In genomic region chr6:118896339-118897136, GRCh38 we compare ENCODE assay signal across 1 cellular context.
TF ChIP-seq lines count a peak whose summit lies in the region.

No MANE protein-coding gene starts in this region.

TF ChIP-seq in K562, 482 proteins besides CTCF, POLR2A, EP300 and RAD21 (continued from another document):
- TF ChIP-seq FOXM1 (IDR thresholded peaks at IDR 0.05; ENCODE audit: low read depth) (peak; percentile 71), FOXM1 (CRISPR knock-in tag; IDR thresholded peaks at IDR 0.05; ENCODE audit: low read depth) (no peak), NONO (IDR thresholded peaks at IDR 0.05; ENCODE audit: low read depth in 2 of 2, low read length in 1 of 2) (no peak), ZNF699 (CRISPR knock-in tag; IDR thresholded peaks at IDR 0.05; ENCODE audit: insufficient replicate concordance) (no peak), ZBED1 (IDR thresholded peaks at IDR 0.05) (no peak), CTBP1 (IDR thresholded peaks at IDR 0.05; ENCODE audit: borderline replicate concordance) (0 out of 2 replicates have a peak, but pooled peaks have one; percentile 11), HNRNPL (IDR thresholded peaks at IDR 0.05; ENCODE audit: low read depth, low read length) (no peak), RBM39 (optimal IDR thresholded peaks at IDR 0.05; ENCODE audit: low read depth, low read length) (no peak), SMARCA5 (IDR thresholded peaks at IDR 0.05) (no peak), SRSF3 (IDR thresholded peaks at IDR 0.05; ENCODE audit: insufficient read depth, low read length) (no peak), FOXO4 (CRISPR knock-in tag; IDR thresholded peaks at IDR 0.05) (no peak), THAP12 (CRISPR knock-in tag; IDR thresholded peaks at IDR 0.05) (no peak), ZBTB17 (CRISPR knock-in tag; IDR thresholded peaks at IDR 0.05) (0 out of 2 replicates have a peak, but pooled peaks have one; percentile 3), HDAC2 (IDR thresholded peaks at IDR 0.05) (0 out of 2 replicates have a peak, but pooled peaks have one; percentile 26), ZBTB7A (IDR thresholded peaks at IDR 0.05; ENCODE audit: borderline replicate concordance, control insufficient read depth, low read depth, low read length) (no peak), RBM17 (IDR thresholded peaks at IDR 0.05; ENCODE audit: borderline replicate concordance, low read depth, low read length) (no peak), HOXB6 (CRISPR knock-in tag; IDR thresholded peaks at IDR 0.05; ENCODE audit: borderline replicate concordance) (no peak), ZNF764 (CRISPR knock-in tag; IDR thresholded peaks at IDR 0.05; ENCODE audit: low read depth) (no peak), KAT2B (IDR thresholded peaks at IDR 0.05; ENCODE audit: low read depth, low read length) (no peak), ARHGAP35 (IDR thresholded peaks at IDR 0.05; ENCODE audit: partially characterized antibody) (no peak), PTRF (tag; IDR thresholded peaks at IDR 0.05) (no peak), ZNF589 (CRISPR knock-in tag; IDR thresholded peaks at IDR 0.05; ENCODE audit: low read depth) (0 out of 2 replicates have a peak, but pooled peaks have one; percentile 52), NFIC (IDR thresholded peaks at IDR 0.05) (peak; percentile 35; the same call in 1 of the 2 replicates), NR0B1 (IDR thresholded peaks at IDR 0.05; ENCODE audit: partially characterized antibody) (no peak), MBD2 (IDR thresholded peaks at IDR 0.05; ENCODE audit: borderline replicate concordance, low read depth) (no peak), ZNF551 (CRISPR knock-in tag; IDR thresholded peaks at IDR 0.05) (no peak), ZNF239 (CRISPR knock-in tag; IDR thresholded peaks at IDR 0.05) (0 out of 2 replicates have a peak, but pooled peaks have one; percentile 9), MIER1 (IDR thresholded peaks at IDR 0.05; ENCODE audit: low read depth) (no peak), NR2C2 (CRISPR knock-in tag; IDR thresholded peaks at IDR 0.05) (no peak), NR2C2 (tag; IDR thresholded peaks at IDR 0.05) (0 out of 2 replicates have a peak, but pooled peaks have one; percentile 23), GTF2F1 (IDR thresholded peaks at IDR 0.05; ENCODE audit: low read depth, low read length) (no peak), HIVEP1 (CRISPR knock-in tag; IDR thresholded peaks at IDR 0.05) (no peak), EP400 (IDR thresholded peaks at IDR 0.05) (peak; percentile 75), HMBOX1 (IDR thresholded peaks at IDR 0.05) (no peak), HCFC1 (IDR thresholded peaks at IDR 0.05; ENCODE audit: low read depth, low read length) (no peak), ZNF431 (CRISPR knock-in tag; IDR thresholded peaks at IDR 0.05) (no peak), NFATC3 (IDR thresholded peaks at IDR 0.05) (no peak; the same call in 1 of the 2 replicates), JUN (IDR thresholded peaks at IDR 0.05; ENCODE audit: borderline replicate concordance, low read depth, low read length) (0 out of 2 replicates have a peak, but pooled peaks have one; percentile 4), JUN (CRISPR knock-in tag; IDR thresholded peaks at IDR 0.05; ENCODE audit: borderline replicate concordance) (no peak), GABPA (tag; conservative IDR thresholded peaks at IDR 0.05; ENCODE audit: low read depth) (0 out of 2 replicates have a peak, but pooled peaks have one; percentile 15), IRF2 (CRISPR knock-in tag; IDR thresholded peaks at IDR 0.05) (no peak), CHD2 (IDR thresholded peaks at IDR 0.05; ENCODE audit: low read depth, low read length) (no peak), ZBTB33 (CRISPR knock-in tag; IDR thresholded peaks at IDR 0.05) (no peak), CBX3 (IDR thresholded peaks at IDR 0.05; ENCODE audit: borderline replicate concordance in 1 of 2, low read length in 2 of 2) (peak in 1 of 2 experiments; percentile 89; a peak in 2 of 3 replicates)
